In the genomic region with DNA sequence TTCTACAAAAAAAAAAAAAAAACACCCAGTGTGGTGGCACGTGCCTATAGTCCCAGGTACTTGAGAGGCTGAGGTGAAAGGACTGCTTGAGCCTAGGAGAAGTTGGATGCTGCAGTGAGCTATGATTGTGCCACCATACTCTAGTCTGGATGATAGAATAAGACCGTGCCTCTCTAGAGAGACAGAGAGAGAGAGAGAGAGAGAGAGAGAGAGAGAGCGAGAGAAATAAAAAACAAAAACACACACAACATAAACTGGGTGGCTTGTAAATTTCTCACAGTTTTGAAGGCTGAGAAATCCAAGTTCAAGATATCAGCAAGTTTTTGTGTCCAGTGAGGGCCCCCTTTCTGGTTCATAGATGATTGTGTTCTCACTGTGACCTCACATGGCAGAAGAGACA, we compare ENCODE assay signal across 30 cellular contexts.
"Had no signal": no experiment of that assay in that cellular context is flagged by ENCODE, and none has a peak within 500 bp of the region (broad histone marks: within the 10 kb centered on the region; RNA-seq: fewer than 3 reads in every experiment).

No MANE protein-coding gene starts in this region.

- H3K4me3 Mint-ChIP-seq: activated CD4-positive, alpha-beta memory T cell treated with anti-CD3 and anti-CD28 coated beads for 36 hours; activated CD4-positive, alpha-beta T cell treated with anti-CD3 and anti-CD28 coated beads for 36 hours; activated CD4-positive, alpha-beta T cell treated with anti-CD3 and anti-CD28 coated beads, Interleukin-2, amount 10 ng/mL, durations not matched to agents 24 days and 14 days; activated CD8-positive, alpha-beta memory T cell treated with anti-CD3 and anti-CD28 coated beads, Interleukin-2, amount 10 ng/mL, durations not matched to agents 7 days and 5 days; activated CD8-positive, alpha-beta T cell treated with anti-CD3 and anti-CD28 coated beads, Interleukin-2, amount 10 ng/mL, durations not matched to agents 7 days and 5 days; activated naive CD4-positive, alpha-beta T cell treated with anti-CD3 and anti-CD28 coated beads, Interleukin-2, amount 10 ng/mL, durations not matched to agents 7 days and 5 days; activated naive CD8-positive, alpha-beta T cell; activated T-helper 1 cell treated with anti-CD3 and anti-CD28 coated beads, Interleukin-12 subunit alpha, Interleukin-12 subunit beta, Interleukin-2, Interleukin-4 antibody, amounts not matched to agents 30 ng/mL and 10 ng/mL and 1 ng/mL, durations not matched to agents 14 hours and 24 hours and 36 hours; central memory CD8-positive, alpha-beta T cell; effector memory CD8-positive, alpha-beta T cell had no signal

- H3K4me3 ChIP-seq: esophagus muscularis mucosa, gastrocnemius medialis, heart left ventricle had no signal

- DNase-seq: activated CD4-positive, alpha-beta memory T cell treated with anti-CD3 and anti-CD28 coated beads for 36 hours; activated CD4-positive, alpha-beta T cell treated with anti-CD3 and anti-CD28 coated beads for 36 hours; activated CD4-positive, alpha-beta T cell treated with anti-CD3 and anti-CD28 coated beads, Interleukin-2, amount 10 ng/mL, durations not matched to agents 24 days and 14 days; activated CD4-positive, CD25-positive, alpha-beta regulatory T cell; activated CD4-positive, CD25-positive, alpha-beta regulatory T cell treated with anti-CD3 and anti-CD28 coated beads, Interleukin-2, amount 50 U/mL, for 72 hours; activated CD8-positive, alpha-beta memory T cell treated with anti-CD3 and anti-CD28 coated beads, Interleukin-2, amount 10 ng/mL, durations not matched to agents 7 days and 5 days; activated CD8-positive, alpha-beta memory T cell treated with anti-CD3 and anti-CD28 coated beads, Interleukin-2, amount 50 U/mL, for 4 hours; activated CD8-positive, alpha-beta T cell treated with anti-CD3 and anti-CD28 coated beads, Interleukin-2, amount 10 ng/mL, durations not matched to agents 7 days and 5 days; activated effector memory CD4-positive, alpha-beta T cell treated with anti-CD3 and anti-CD28 coated beads, Interleukin-2, amount 50 U/mL, for 16 hours; activated naive CD4-positive, alpha-beta T cell treated with anti-CD3 and anti-CD28 coated beads, Interleukin-2, amount 10 ng/mL, durations not matched to agents 7 days and 5 days; activated T-cell treated with anti-CD3 and anti-CD28 coated beads, Interleukin-2, amount 50 U/mL, for 1 hour; activated T-cell treated with anti-CD3 and anti-CD28 coated beads, Interleukin-2, amount 50 U/mL, for 48 hours; amniotic stem cell; anterior cingulate cortex; brain microvascular endothelial cell; cortex of kidney; dermis blood vessel endothelial cell; effector CD4-positive, alpha-beta T cell; effector memory CD8-positive, alpha-beta T cell; erythroblast; gastrocnemius medialis; glutamatergic neuron; heart left ventricle; T-helper 2 cell had no signal

- H3K4me1 ChIP-seq: foreskin keratinocyte had no signal

- H3K9me3 ChIP-seq: esophagus muscularis mucosa, gastrocnemius medialis, heart left ventricle had no signal

- H3K27me3 ChIP-seq: brain microvascular endothelial cell, esophagus muscularis mucosa, foreskin keratinocyte, gastrocnemius medialis, heart left ventricle had no signal

- H3K27ac Mint-ChIP-seq: activated CD4-positive, alpha-beta memory T cell treated with anti-CD3 and anti-CD28 coated beads for 36 hours; activated CD4-positive, alpha-beta T cell treated with anti-CD3 and anti-CD28 coated beads for 36 hours; activated CD4-positive, alpha-beta T cell treated with anti-CD3 and anti-CD28 coated beads, Interleukin-2, amount 10 ng/mL, durations not matched to agents 24 days and 14 days; activated CD8-positive, alpha-beta memory T cell treated with anti-CD3 and anti-CD28 coated beads, Interleukin-2, amount 10 ng/mL, durations not matched to agents 7 days and 5 days; activated CD8-positive, alpha-beta T cell treated with anti-CD3 and anti-CD28 coated beads, Interleukin-2, amount 10 ng/mL, durations not matched to agents 7 days and 5 days; activated naive CD4-positive, alpha-beta T cell treated with anti-CD3 and anti-CD28 coated beads, Interleukin-2, amount 10 ng/mL, durations not matched to agents 7 days and 5 days; activated naive CD8-positive, alpha-beta T cell; activated T-helper 1 cell treated with anti-CD3 and anti-CD28 coated beads, Interleukin-12 subunit alpha, Interleukin-12 subunit beta, Interleukin-2, Interleukin-4 antibody, amounts not matched to agents 30 ng/mL and 10 ng/mL and 1 ng/mL, durations not matched to agents 14 hours and 24 hours and 36 hours; activated T-helper 2 cell treated with anti-CD3 and anti-CD28 coated beads, Interferon-gamma antibody, Interleukin-2, Interleukin-4, amounts not matched to agents 10 μg/mL and 5 μg/mL and 100 μg/mL, durations not matched to agents 14 hours and 24 hours and 36 hours had no signal

- H3K27ac ChIP-seq: brain microvascular endothelial cell, esophagus muscularis mucosa, foreskin keratinocyte, gastrocnemius medialis, heart left ventricle had no signal

- H3K36me3 Mint-ChIP-seq: activated CD4-positive, alpha-beta memory T cell treated with anti-CD3 and anti-CD28 coated beads for 36 hours; activated CD8-positive, alpha-beta memory T cell treated with anti-CD3 and anti-CD28 coated beads, Interleukin-2, amount 10 ng/mL, durations not matched to agents 7 days and 5 days; activated naive CD4-positive, alpha-beta T cell treated with anti-CD3 and anti-CD28 coated beads, Interleukin-2, amount 10 ng/mL, durations not matched to agents 7 days and 5 days; activated naive CD8-positive, alpha-beta T cell had no signal

- H3K36me3 ChIP-seq: brain microvascular endothelial cell, esophagus muscularis mucosa, gastrocnemius medialis, heart left ventricle had no signal

- H3K9me3 Mint-ChIP-seq: activated CD4-positive, alpha-beta memory T cell treated with anti-CD3 and anti-CD28 coated beads for 36 hours; activated CD4-positive, alpha-beta T cell treated with anti-CD3 and anti-CD28 coated beads, Interleukin-2, amount 10 ng/mL, durations not matched to agents 24 days and 14 days; activated naive CD4-positive, alpha-beta T cell treated with anti-CD3 and anti-CD28 coated beads, Interleukin-2, amount 10 ng/mL, durations not matched to agents 7 days and 5 days; activated T-helper 1 cell treated with anti-CD3 and anti-CD28 coated beads, Interleukin-12 subunit alpha, Interleukin-12 subunit beta, Interleukin-2, Interleukin-4 antibody, amounts not matched to agents 30 ng/mL and 10 ng/mL and 1 ng/mL, durations not matched to agents 14 hours and 24 hours and 36 hours; activated T-helper 2 cell treated with anti-CD3 and anti-CD28 coated beads, Interferon-gamma antibody, Interleukin-2, Interleukin-4, amounts not matched to agents 10 μg/mL and 5 μg/mL and 100 μg/mL, durations not matched to agents 14 hours and 24 hours and 36 hours; central memory CD8-positive, alpha-beta T cell had no signal

- H3K4me1 Mint-ChIP-seq: activated CD4-positive, alpha-beta T cell treated with anti-CD3 and anti-CD28 coated beads for 36 hours; activated CD4-positive, alpha-beta T cell treated with anti-CD3 and anti-CD28 coated beads, Interleukin-2, amount 10 ng/mL, durations not matched to agents 24 days and 14 days; activated CD8-positive, alpha-beta memory T cell treated with anti-CD3 and anti-CD28 coated beads, Interleukin-2, amount 10 ng/mL, durations not matched to agents 7 days and 5 days; activated naive CD4-positive, alpha-beta T cell treated with anti-CD3 and anti-CD28 coated beads, Interleukin-2, amount 10 ng/mL, durations not matched to agents 7 days and 5 days; central memory CD8-positive, alpha-beta T cell had no signal
